ENCODE assay signal across 8 cellular contexts in genomic region chr19:17538684-17539287, GRCh38. TPM values are rescaled to one million over a fixed set of nuclear protein-coding genes. Genes with fewer than 3 reads are reported as not detected.
DNase-seq lines count a peak whose midpoint lies in the region; ATAC-seq, FAIRE-seq and TF ChIP-seq lines count a peak whose summit lies in the region.

No MANE protein-coding gene starts in this region.

- intact Hi-C loops in HepG2 (cut with micrococcal nuclease; ENCODE audit: unreplicated experiment) (loop anchor here (1.0 kb wide), 1 partner anchor 36 kb away; no protein-coding TSS in a partner anchor), uterus (cut with DNase I; ENCODE audit: low total_unique reads) (no loop called here)

- POLR2A ChIA-PET in HepG2 (lab: Yijun Ruan, JAX), result interaction anchor here (1.6 kb wide), 1 partner anchor 27 kb away, joined by 6 read pairs; the partner anchor contains the start of gene PGLS

- no peak for TF ChIP-seq RAD21 in HepG2 (CRISPR knock-in tag; IDR thresholded peaks at IDR 0.05)

- H3K27me3 ChIP-seq in BE2C, result peaks cover 7% of the 10 kb centered on the region
- H3K27me3 ChIP-seq in adipocyte (replicated peaks; ENCODE audit: control insufficient read depth, insufficient read depth, low read length), result peaks cover 20% of the 10 kb centered on the region
- H3K27me3 ChIP-seq in HepG2 (ENCODE audit: control insufficient read depth in 1 of 2, insufficient read depth in 2 of 2, low read length in 2 of 2), result peaks cover 0 to 19% of the 10 kb centered on the region in 2 experiments; a peak in 3 of 5 replicates
- H3K27me3 ChIP-seq in uterus, result no peaks in the 10 kb centered on the region

- peaks cover 12% of the 10 kb centered on the region for H3K27me3 Mint-ChIP-seq in HFFc6 (ENCODE audit: insufficient read depth)

- H3K36me3 Mint-ChIP-seq in HFFc6 (ENCODE audit: low read depth), result no peaks in the 10 kb centered on the region

- peak overlapping the region; percentile 79 for H3K4me2 ChIP-seq in HepG2 (ENCODE audit: low read depth, low read length)

- FAIRE-seq in HepG2 (lab: Jason Lieb, UNC), result no peak

- H3K36me3 ChIP-seq in BE2C, result no peaks in the 10 kb centered on the region; the same call in 1 of the 2 replicates
- H3K36me3 ChIP-seq in adipocyte (ENCODE audit: control insufficient read depth, insufficient read depth, low read length, severe bottlenecking), result no peaks in the 10 kb centered on the region
- no peaks in the 10 kb centered on the region for H3K36me3 ChIP-seq in HepG2 (replicated peaks in 1 of 2; ENCODE audit: control insufficient read depth in 1 of 2, insufficient read depth in 2 of 2, low read length in 2 of 2)
- no peaks in the 10 kb centered on the region for H3K36me3 ChIP-seq in uterus

- ATAC-seq in HepG2 (peak; percentile 56), GM19351 (IDR thresholded peaks at IDR 0.05; ENCODE audit: unreplicated experiment) (no peak), HG02870 (IDR thresholded peaks at IDR 0.05; ENCODE audit: unreplicated experiment) (no peak)

- DNase-seq in BE2C (no peak), HFFc6 (no peak), adipocyte (ENCODE audit: low read depth) (peak; percentile 7), HepG2 (ENCODE audit: low spot score) (no peak), uterus (no peak), GM19240 (ENCODE audit: insufficient read length, low spot score) (no peak)

- H3K27ac ChIP-seq in HepG2 (ENCODE audit: extremely low read length, insufficient read depth, low read length) (no peak overlapping the region), uterus (peak overlapping the region in 1 of 2 donors; percentile 46)

- H3K9ac ChIP-seq in adipocyte (ENCODE audit: low read length), result peak overlapping the region; percentile 54
- H3K9ac ChIP-seq in HepG2 (ENCODE audit: insufficient read depth, low read depth, low read length), result 0 out of 2 replicates have a peak overlapping the region, but pooled peaks have one; percentile 22

- H3K9me3 ChIP-seq in BE2C, result peaks cover 5% of the 10 kb centered on the region
- H3K9me3 ChIP-seq in adipocyte (ENCODE audit: control insufficient read depth, low read length), result no peaks in the 10 kb centered on the region
- H3K9me3 ChIP-seq in HepG2 (ENCODE audit: low read length), result no peaks in the 10 kb centered on the region
- H3K9me3 ChIP-seq in uterus, result no peaks in the 10 kb centered on the region

- H3K4me3 ChIP-seq in BE2C (ENCODE audit: low read depth, low read length), result peak overlapping the region; percentile 58
- H3K4me3 ChIP-seq in adipocyte (ENCODE audit: low read length), result peak overlapping the region; percentile 68
- H3K4me3 ChIP-seq in HepG2 (replicated peaks in 1 of 3; ENCODE audit: insufficient read depth in 1 of 3, low read depth in 2 of 3, low read length in 3 of 3), result peak overlapping the region; percentile 47 to 71 (median 56); a peak in 5 of 6 replicates
- H3K4me3 ChIP-seq in uterus, result peak overlapping the region; percentile 28 to 39

- CTCF ChIA-PET in HepG2 (lab: Yijun Ruan, JAX; ENCODE audit: low intra/inter-chr PET ratio, low total read pairs), result interaction anchor here (0.7 kb wide), 1 partner anchor 464 kb away, joined by 3 read pairs; no protein-coding TSS in a partner anchor

- TF ChIP-seq CTCF in BE2C (IDR thresholded peaks at IDR 0.05; ENCODE audit: low read depth, low read length) (no peak), HFFc6 (IDR thresholded peaks at IDR 0.05) (no peak), HepG2 (CRISPR knock-in tag; IDR thresholded peaks at IDR 0.05) (no peak), uterus (IDR thresholded peaks at IDR 0.05) (no peak)

- no peaks in the 10 kb centered on the region for H3K79me2 ChIP-seq in HepG2 (ENCODE audit: insufficient read depth, low read length)

- H2AFZ ChIP-seq in HepG2 (ENCODE audit: low read length), result no peak overlapping the region

- no peaks in the 10 kb centered on the region; the same call in 1 of the 2 replicates for H3K9me3 Mint-ChIP-seq in HFFc6

- H3K27ac Mint-ChIP-seq in HFFc6, result no peak overlapping the region

- TF ChIP-seq POLR2A in HepG2 (IDR thresholded peaks at IDR 0.05; ENCODE audit: insufficient read depth in 1 of 2, low read depth in 2 of 2, low read length in 2 of 2) (no peak), uterus (IDR thresholded peaks at IDR 0.05) (no peak)

- H3K4me3 Mint-ChIP-seq in HFFc6, result peak overlapping the region; percentile 49; the same call in 1 of the 2 replicates

- in situ Hi-C loops in HepG2 (cut with HindIII; ENCODE audit: extremely low pct_ligation_motif_present, low pct_unique_long_range_greater_than_20kb), result no loop called here

- no peaks in the 10 kb centered on the region for H4K20me1 ChIP-seq in HepG2 (ENCODE audit: insufficient read depth, low read length)

- 0% methylated on average over 8 of the region's 20 CpGs for WGBS in HepG2 (ENCODE audit: low lambda C conversion rate)

- H3K4me1 ChIP-seq in BE2C (peaks cover 3% of the 10 kb centered on the region; the same call in 1 of the 2 replicates), adipocyte (ENCODE audit: control insufficient read depth, insufficient read depth, low read length) (peaks cover 9% of the 10 kb centered on the region), HepG2 (ENCODE audit: insufficient read depth, low read length) (peaks cover 13% of the 10 kb centered on the region), uterus (peaks cover 0 to 8% of the 10 kb centered on the region in 2 donors)

- no TSS peak for BruUV-seq in HepG2 (replicated peaks; lab: Mats Ljungman, UMichigan)

- TF ChIP-seq EP300 in HepG2 (IDR thresholded peaks at IDR 0.05; ENCODE audit: low read depth in 2 of 2, low read length in 2 of 2), result no peak
- TF ChIP-seq EP300 in HepG2 (CRISPR knock-in tag; IDR thresholded peaks at IDR 0.05; ENCODE audit: borderline replicate concordance), result no peak

- peaks cover 8% of the 10 kb centered on the region for H3K4me1 Mint-ChIP-seq in HFFc6 (ENCODE audit: low read depth)

TF ChIP-seq in HepG2, 621 proteins besides CTCF, POLR2A, EP300 and RAD21 (continues in another document):
- TF ChIP-seq FOSL2 (CRISPR knock-in tag; IDR thresholded peaks at IDR 0.05) (no peak), ZNF546 (CRISPR knock-in tag; conservative IDR thresholded peaks at IDR 0.05) (0 out of 2 replicates have a peak, but pooled peaks have one; percentile 18), ZNF496 (CRISPR knock-in tag; IDR thresholded peaks at IDR 0.05; ENCODE audit: insufficient replicate concordance) (no peak)

RNA-seq across cellular contexts. Expression of gene COLGALT1, which starts 16.7 kb away (rescaled TPM):
- polyA plus RNA-seq in BE2C (2012; ENCODE audit: insufficient read depth, insufficient read length, low read depth), result 86.8 TPM
- 100 to 1,000 TPM; 102 to 115 (median 106) TPM for total RNA-seq in HFFc6 (2021; fragmentation: NEBNext Ultra II Directional; extraction: Animal tissue kit (Norgen Biotek cat#: 25700))
- total RNA-seq in HepG2 (2016; rRNA removed; fragmentation: Illumina TruSeq; extraction: Trizol) (33.3 and 58.0 TPM in 2 replicates), uterus (10 to 100 TPM; 24.6 to 56.6 (median 52.0) TPM)
- total RNA-seq in HepG2 (2016; cell fraction: cytosol; rRNA removed; fragmentation: Illumina TruSeq; extraction: Trizol; ENCODE audit: low read depth), result 9.3 and 10.3 TPM in 2 replicates
- total RNA-seq in HepG2 (2016; cell fraction: insoluble cytoplasmic fraction; rRNA removed; fragmentation: Illumina TruSeq; extraction: Trizol), result 33.6 and 57.7 TPM in 2 replicates
- total RNA-seq in HepG2 (2016; cell fraction: membrane; rRNA removed; fragmentation: Illumina TruSeq; extraction: Trizol), result 32.5 and 35.6 TPM in 2 replicates
- 53.1 and 65.6 TPM in 2 replicates for total RNA-seq in HepG2 (2016; cell fraction: nucleus; rRNA removed; fragmentation: Illumina TruSeq; extraction: Trizol)
- 196 and 211 TPM in 2 replicates for polyA plus RNA-seq in HepG2 (2011; rRNA removed)
- polyA plus RNA-seq in HepG2 (2011; cell fraction: cytosol; rRNA removed), result 111 and 141 TPM in 2 replicates
- 153 and 157 TPM in 2 replicates for polyA plus RNA-seq in HepG2 (2011; cell fraction: nucleus; rRNA removed)
- polyA plus RNA-seq in HepG2 (2012), result 58.7 and 87.4 TPM in 2 replicates
- 9.2 and 9.8 TPM in 2 replicates for polyA plus RNA-seq in HepG2 (2016; cell fraction: cytosol; fragmentation: Illumina TruSeq; extraction: Trizol; ENCODE audit: low read depth)
- polyA plus RNA-seq in HepG2 (2016; cell fraction: insoluble cytoplasmic fraction; fragmentation: Illumina TruSeq; extraction: Trizol; ENCODE audit: low read depth), result 35.7 and 38.2 TPM in 2 replicates
- 23.4 and 28.7 TPM in 2 replicates for polyA plus RNA-seq in HepG2 (2016; cell fraction: membrane; fragmentation: Illumina TruSeq; extraction: Trizol; ENCODE audit: low read depth)
- polyA plus RNA-seq in HepG2 (2016; cell fraction: nucleus; fragmentation: Illumina TruSeq; extraction: Trizol; ENCODE audit: insufficient read depth, low read depth), result 111 TPM in 2 replicates
- 360 and 644 TPM in 2 replicates for polyA minus RNA-seq in HepG2 (2011; rRNA and poly(A)+ RNA removed; ENCODE audit: low replicate concordance)
- polyA minus RNA-seq in HepG2 (2011; cell fraction: cytosol; rRNA and poly(A)+ RNA removed), result 74.1 and 77.3 TPM in 2 replicates
- polyA minus RNA-seq in HepG2 (2011; cell fraction: nucleus; rRNA and poly(A)+ RNA removed), result 32.0 and 33.2 TPM in 2 replicates

RNA-seq across cellular contexts. Expression of gene PGLS, which starts 27.3 kb away (rescaled TPM):
- 9.4 TPM for polyA plus RNA-seq in BE2C (2012; ENCODE audit: insufficient read depth, insufficient read length, low read depth)
- 100 to 1,000 TPM in 1 of 6 experiments, 10 to 100 TPM in 5; 90.6 to 101 (median 95.2) TPM for total RNA-seq in HFFc6 (2021; fragmentation: NEBNext Ultra II Directional; extraction: Animal tissue kit (Norgen Biotek cat#: 25700))
- total RNA-seq in HepG2 (2016; rRNA removed; fragmentation: Illumina TruSeq; extraction: Trizol) (33.8 and 36.7 TPM in 2 replicates), uterus (10 to 100 TPM; 16.9 to 41.0 (median 34.1) TPM)
- total RNA-seq in HepG2 (2016; cell fraction: cytosol; rRNA removed; fragmentation: Illumina TruSeq; extraction: Trizol; ENCODE audit: low read depth), result 28.7 and 30.6 TPM in 2 replicates
- total RNA-seq in HepG2 (2016; cell fraction: insoluble cytoplasmic fraction; rRNA removed; fragmentation: Illumina TruSeq; extraction: Trizol), result 31.6 and 33.6 TPM in 2 replicates
- total RNA-seq in HepG2 (2016; cell fraction: membrane; rRNA removed; fragmentation: Illumina TruSeq; extraction: Trizol), result 36.0 and 41.5 TPM in 2 replicates
- total RNA-seq in HepG2 (2016; cell fraction: nucleus; rRNA removed; fragmentation: Illumina TruSeq; extraction: Trizol), result 18.4 and 23.5 TPM in 2 replicates
- polyA plus RNA-seq in HepG2 (2011; rRNA removed), result 43.8 and 49.1 TPM in 2 replicates
- 33.3 and 59.8 TPM in 2 replicates for polyA plus RNA-seq in HepG2 (2011; cell fraction: cytosol; rRNA removed)
- polyA plus RNA-seq in HepG2 (2011; cell fraction: nucleus; rRNA removed), result 74.2 and 74.7 TPM in 2 replicates
- polyA plus RNA-seq in HepG2 (2012), result 26.9 and 37.3 TPM in 2 replicates
- 48.8 and 52.7 TPM in 2 replicates for polyA plus RNA-seq in HepG2 (2016; cell fraction: cytosol; fragmentation: Illumina TruSeq; extraction: Trizol; ENCODE audit: low read depth)
- polyA plus RNA-seq in HepG2 (2016; cell fraction: insoluble cytoplasmic fraction; fragmentation: Illumina TruSeq; extraction: Trizol; ENCODE audit: low read depth), result 50.4 and 56.4 TPM in 2 replicates
- polyA plus RNA-seq in HepG2 (2016; cell fraction: membrane; fragmentation: Illumina TruSeq; extraction: Trizol; ENCODE audit: low read depth), result 55.3 and 57.7 TPM in 2 replicates
- polyA plus RNA-seq in HepG2 (2016; cell fraction: nucleus; fragmentation: Illumina TruSeq; extraction: Trizol; ENCODE audit: insufficient read depth, low read depth), result 47.8 and 49.3 TPM in 2 replicates
- polyA minus RNA-seq in HepG2 (2011; rRNA and poly(A)+ RNA removed; ENCODE audit: low replicate concordance), result 83.1 and 129 TPM in 2 replicates
- 36.2 and 38.6 TPM in 2 replicates for polyA minus RNA-seq in HepG2 (2011; cell fraction: cytosol; rRNA and poly(A)+ RNA removed)
- polyA minus RNA-seq in HepG2 (2011; cell fraction: nucleus; rRNA and poly(A)+ RNA removed), result 19.7 and 23.1 TPM in 2 replicates
